ENCODE assay signal across 20 cellular contexts in the genomic region with DNA sequence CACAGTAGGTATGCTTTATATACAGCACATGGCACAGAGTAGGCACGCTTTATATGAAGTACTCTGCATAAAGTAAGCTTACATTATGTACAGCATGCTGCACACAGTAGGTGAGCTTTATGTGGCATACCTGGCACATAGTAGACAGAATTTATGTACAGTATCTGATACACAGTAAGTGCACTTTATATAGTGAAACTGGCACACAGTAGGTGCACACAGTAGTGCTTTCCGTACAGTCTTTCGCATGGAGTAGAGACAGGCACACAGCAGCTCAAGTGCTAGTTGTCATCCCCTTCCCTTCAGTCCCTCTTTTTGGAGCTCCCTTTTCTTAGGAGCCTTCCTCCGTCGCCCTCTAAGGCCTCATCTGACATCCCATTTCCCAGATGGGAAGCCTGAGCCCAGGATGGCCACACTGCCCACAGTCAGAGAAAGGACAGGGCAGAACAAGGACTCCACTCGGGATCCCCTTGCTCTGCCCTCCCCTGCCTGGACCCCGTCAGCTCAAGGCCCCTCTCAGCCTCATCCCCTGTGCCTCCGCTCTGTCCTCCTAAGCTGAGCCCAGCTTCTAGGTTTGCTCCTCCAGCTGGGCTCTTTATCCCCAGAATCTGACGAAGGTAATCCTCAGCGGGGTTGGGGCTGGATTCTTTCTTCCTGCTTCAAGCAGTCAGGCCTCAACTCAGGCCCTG. TPM values are rescaled to one million over a fixed set of nuclear protein-coding genes. Genes with fewer than 3 reads are reported as not detected.
DNase-seq lines count a peak whose midpoint lies in the region; ATAC-seq, FAIRE-seq and TF ChIP-seq lines count a peak whose summit lies in the region.
"Had no signal": no experiment of that assay in that cellular context is flagged by ENCODE, and none has a peak within 500 bp of the region (broad histone marks: within the 10 kb centered on the region; RNA-seq: fewer than 3 reads in every experiment).

No MANE protein-coding gene starts in this region.

- DNase-seq in CD8-positive, alpha-beta T cell = no peak
- DNase-seq in Peyer's patch (no peak), small intestine (no peak), hippocampal formation (lab: John Stamatoyannopoulos, UW) (no peak), putamen (ENCODE audit: low spot score) (no peak)
- DNase-seq in central memory CD4-positive, alpha-beta T cell = no peak
- DNase-seq: kidney glomerular epithelial cell, MV-4-11, NCI-H524 treated with DMSO at 0.1 percent for 48 hours had no signal

- no peak for ATAC-seq in CD8-positive, alpha-beta T cell
- ATAC-seq in gastroesophageal sphincter (no peak), HG02852 (IDR thresholded peaks at IDR 0.05; ENCODE audit: unreplicated experiment) (no peak)

- CTCF ChIA-PET in CD8-positive, alpha-beta T cell (lab: Charles Lee) = interaction anchor here (0.8 kb wide), 1 partner anchor 42 kb away, joined by 4 read pairs; no protein-coding TSS in a partner anchor

- H3K9me3 ChIP-seq in CD8-positive, alpha-beta T cell (ENCODE audit: low read length) = no peaks in the 10 kb centered on the region
- H3K9me3 ChIP-seq in Peyer's patch = no peaks in the 10 kb centered on the region
- no peaks in the 10 kb centered on the region for H3K9me3 ChIP-seq in gastroesophageal sphincter
- H3K9me3 ChIP-seq in small intestine (ENCODE audit: control insufficient read depth, low read depth) = no peaks in the 10 kb centered on the region
- H3K9me3 ChIP-seq: BE2C, body of pancreas had no signal

- FAIRE-seq in small intestine (lab: Jason Lieb, UNC) = no peak

- H3K27ac ChIP-seq in CD8-positive, alpha-beta T cell (ENCODE audit: low read depth, low read length) = no peak overlapping the region
- peak overlapping the region; percentile 38 to 96 (median 86) for H3K27ac ChIP-seq in Peyer's patch
- H3K27ac ChIP-seq in gastroesophageal sphincter = peak overlapping the region in 3 of 4 donors; percentile 56 to 68 (median 64)
- peak overlapping the region; percentile 87 to 88 for H3K27ac ChIP-seq in small intestine (ENCODE audit: low read depth in 1 of 2, low read length in 1 of 2)
- H3K27ac ChIP-seq: hepatocyte had no signal

- H3K4me3 Mint-ChIP-seq in CD8-positive, alpha-beta T cell = no peak overlapping the region
- H3K4me3 Mint-ChIP-seq: activated naive CD4-positive, alpha-beta T cell treated with anti-CD3 and anti-CD28 coated beads, Interleukin-2, amount 50 U/mL, for 24 hours; HFFc6; IgD-negative memory B cell had no signal

- WGBS in gastroesophageal sphincter (ENCODE audit: low coverage in 1 of 2), 2 donors = 31 to 41% methylated on average over 6 to 8 of the region's 10 CpGs
- 35 to 44% (median 40%) methylated on average over 10 of the region's 10 CpGs for WGBS in small intestine, 3 donors

- H3K27ac Mint-ChIP-seq in CD8-positive, alpha-beta T cell = peak overlapping the region; percentile 80
- H3K27ac Mint-ChIP-seq: HFFc6, IgD-negative memory B cell had no signal

- peaks cover 14% of the 10 kb centered on the region for H3K4me1 ChIP-seq in CD8-positive, alpha-beta T cell (ENCODE audit: insufficient read depth, low read length)
- no peaks in the 10 kb centered on the region for H3K4me1 ChIP-seq in Peyer's patch
- H3K4me1 ChIP-seq in gastroesophageal sphincter = peaks cover 0 to 21% (median 9%) of the 10 kb centered on the region in 3 donors
- peaks cover 3 to 5% of the 10 kb centered on the region in 2 donors for H3K4me1 ChIP-seq in small intestine (ENCODE audit: control insufficient read depth in 2 of 2, insufficient read depth in 1 of 2, low read depth in 1 of 2, low read length in 1 of 2)
- H3K4me1 ChIP-seq: BE2C had no signal

- no peak for TF ChIP-seq POLR2A in Peyer's patch (IDR thresholded peaks at IDR 0.05)
- TF ChIP-seq POLR2A in gastroesophageal sphincter (IDR thresholded peaks at IDR 0.05) = no peak

- H3K4me1 Mint-ChIP-seq in CD8-positive, alpha-beta T cell (ENCODE audit: low read depth) = peaks cover 24% of the 10 kb centered on the region

- H3K4me3 ChIP-seq in CD8-positive, alpha-beta T cell (ENCODE audit: low read depth, low read length) = no peak overlapping the region
- H3K4me3 ChIP-seq in Peyer's patch (no peak overlapping the region), gastroesophageal sphincter (no peak overlapping the region), small intestine (ENCODE audit: low read depth in 1 of 2, low read length in 2 of 2) (no peak overlapping the region)
- H3K4me3 ChIP-seq: body of pancreas, hepatocyte had no signal

- no peaks in the 10 kb centered on the region for H3K9me3 Mint-ChIP-seq in CD8-positive, alpha-beta T cell
- H3K9me3 Mint-ChIP-seq: activated naive CD4-positive, alpha-beta T cell treated with anti-CD3 and anti-CD28 coated beads, Interleukin-2, amount 50 U/mL, for 24 hours; IgD-negative memory B cell had no signal

- intact Hi-C loops in CD8-positive, alpha-beta T cell (cut with DNase I, micrococcal nuclease) = no loop called here

- TF ChIP-seq EP300 in gastroesophageal sphincter (IDR thresholded peaks at IDR 0.05) = no peak

- no peaks in the 10 kb centered on the region for H3K36me3 ChIP-seq in CD8-positive, alpha-beta T cell (ENCODE audit: insufficient read depth, low read length)
- H3K36me3 ChIP-seq in Peyer's patch (no peaks in the 10 kb centered on the region), gastroesophageal sphincter (no peaks in the 10 kb centered on the region), small intestine (ENCODE audit: control insufficient read depth in 2 of 2, insufficient read depth in 2 of 2, low read length in 2 of 2) (no peaks in the 10 kb centered on the region)
- H3K36me3 ChIP-seq: BE2C had no signal

- no peak for TF ChIP-seq CTCF in CD8-positive, alpha-beta T cell (IDR thresholded peaks at IDR 0.05)
- no peak for TF ChIP-seq CTCF in Peyer's patch (IDR thresholded peaks at IDR 0.05)
- no peak for TF ChIP-seq CTCF in gastroesophageal sphincter (IDR thresholded peaks at IDR 0.05)

- H3K27me3 ChIP-seq in CD8-positive, alpha-beta T cell (ENCODE audit: insufficient read depth, low read length) = no peaks in the 10 kb centered on the region
- H3K27me3 ChIP-seq in Peyer's patch (no peaks in the 10 kb centered on the region), gastroesophageal sphincter (peaks cover 3% of the 10 kb centered on the region), small intestine (ENCODE audit: control insufficient read depth in 2 of 2, insufficient read depth in 2 of 2, low read length in 2 of 2) (no peaks in the 10 kb centered on the region)
- H3K27me3 ChIP-seq: BE2C, body of pancreas, hepatocyte had no signal

- POLR2A ChIA-PET in CD8-positive, alpha-beta T cell (lab: Charles Lee) = interaction anchor here (0.6 kb wide), 1 partner anchor 1061 kb away, joined by 5 read pairs; no protein-coding TSS in a partner anchor

- H3K36me3 Mint-ChIP-seq in CD8-positive, alpha-beta T cell = no peaks in the 10 kb centered on the region
- H3K36me3 Mint-ChIP-seq: activated naive CD4-positive, alpha-beta T cell treated with anti-CD3 and anti-CD28 coated beads, Interleukin-2, amount 50 U/mL, for 24 hours; IgD-negative memory B cell had no signal

- peaks cover 3% of the 10 kb centered on the region for H3K27me3 Mint-ChIP-seq in CD8-positive, alpha-beta T cell (ENCODE audit: low read depth)

RNA-seq across cellular contexts. Expression of gene CYP4F12, which starts 0.9 kb away (rescaled TPM):
- total RNA-seq in CD8-positive, alpha-beta T cell = 1 to 10 TPM in 1 of 2 experiments, under 1 TPM in 1; 0.42 to 1.4 TPM
- total RNA-seq in Peyer's patch (100 to 1,000 TPM in 3 of 4 donors, 10 to 100 TPM in 1; 64.4 to 736 (median 551) TPM), gastroesophageal sphincter (10 to 100 TPM in 1 of 4 donors, 1 to 10 TPM in 3; 5.1 to 14.1 (median 6.8) TPM)
- polyA plus RNA-seq in small intestine = 100 to 1,000 TPM in 2 of 3 donors, 10 to 100 TPM in 1; 46.9 to 398 (median 300) TPM
- total RNA-seq: HFFc6 had no signal
- polyA plus RNA-seq: IgD-negative memory B cell had no signal

RNA-seq across cellular contexts. Expression of gene CYP4F3, which starts 31.3 kb away (rescaled TPM):
- not detected for total RNA-seq in CD8-positive, alpha-beta T cell
- 100 to 1,000 TPM in 1 of 4 donors, 10 to 100 TPM in 3; 23.9 to 164 (median 73.9) TPM for total RNA-seq in Peyer's patch
- 1 to 10 TPM in 1 of 4 donors, under 1 TPM in 2, not detected in 1; 0.08 to 5.3 (median 0.81) TPM for total RNA-seq in gastroesophageal sphincter
- polyA plus RNA-seq in small intestine = 10 to 100 TPM in 1 of 3 donors, 1 to 10 TPM in 2; 2.3 to 11.1 (median 4.7) TPM
- total RNA-seq: HFFc6, OCI-LY7 had no signal
- polyA plus RNA-seq: IgD-negative memory B cell had no signal

RNA-seq across cellular contexts. Expression of gene OR10H2, which starts 55.8 kb away (rescaled TPM):
- not detected for total RNA-seq in CD8-positive, alpha-beta T cell
- total RNA-seq in Peyer's patch = not detected
- not detected for total RNA-seq in gastroesophageal sphincter
- not detected for polyA plus RNA-seq in small intestine
- total RNA-seq: body of pancreas, hepatocyte, HFFc6, OCI-LY7, posterior vena cava, subcutaneous adipose tissue had no signal
- polyA plus RNA-seq: hepatocyte, IgD-negative memory B cell had no signal

RNA-seq across cellular contexts. Expression of gene CYP4F8, which starts 57.0 kb away (rescaled TPM):
- total RNA-seq in CD8-positive, alpha-beta T cell = not detected
- total RNA-seq in Peyer's patch (not detected), gastroesophageal sphincter (not detected)
- not detected for polyA plus RNA-seq in small intestine
- total RNA-seq: hepatocyte, HFFc6, OCI-LY7, posterior vena cava, subcutaneous adipose tissue had no signal
- polyA plus RNA-seq: hepatocyte, IgD-negative memory B cell had no signal

Comparison
In these comparisons a context has a peak if more than half of its experiments do, and no peak if none do; other contexts are left out.
1. RNA of gene CYP4F12, which starts 0.9 kb away (total RNA-seq): 64.4 to 736 TPM in Peyer's patch; 5.1 to 14.1 TPM in gastroesophageal sphincter and 0.42 to 1.4 TPM in CD8-positive, alpha-beta T cell; every median in the first group is over 4 times any median in the second.